In genomic region chr2:238505892-238506280, GRCh38 we compare ENCODE assay signal across 26 cellular contexts.
DNase-seq lines count a peak whose midpoint lies in the region; ATAC-seq, FAIRE-seq and TF ChIP-seq lines count a peak whose summit lies in the region.
"Had no signal": no experiment of that assay in that cellular context is flagged by ENCODE, and none has a peak within 500 bp of the region (broad histone marks: within the 10 kb centered on the region; RNA-seq: fewer than 3 reads in every experiment).

No MANE protein-coding gene starts in this region.

- WGBS in K562 (ENCODE audit: insufficient coverage, low coverage, missing lambda C conversion rate): 1% methylated on average over 9 of the region's 9 CpGs
- 78 to 88% (median 86%) methylated on average over 9 of the region's 9 CpGs for whole genome bisulfite sequencing in spleen, 5 donors
- 90 to 91% (median 90%) methylated on average over 9 of the region's 9 CpGs for WGBS in psoas muscle, 3 donors

- H3K4me1 Mint-ChIP-seq in T-helper 2 cell treated with Interferon-gamma antibody and Interleukin-4, amounts not matched to agents 5 μg/mL and 100 μg/mL, for 36 hours (ENCODE audit: low read depth): no peaks in the 10 kb centered on the region
- H3K4me1 Mint-ChIP-seq in activated CD4-positive, alpha-beta T cell treated with anti-CD3 and anti-CD28 coated beads, Interleukin-2, amount 10 ng/mL, durations not matched to agents 24 days and 14 days: no peaks in the 10 kb centered on the region

- no peaks in the 10 kb centered on the region for H3K27me3 Mint-ChIP-seq in T-helper 2 cell treated with Interferon-gamma antibody and Interleukin-4, amounts not matched to agents 5 μg/mL and 100 μg/mL, for 36 hours (ENCODE audit: low read depth)
- peaks cover 2% of the 10 kb centered on the region for H3K27me3 Mint-ChIP-seq in activated CD4-positive, alpha-beta T cell treated with anti-CD3 and anti-CD28 coated beads, Interleukin-2, amount 10 ng/mL, durations not matched to agents 24 days and 14 days

- no peak for TF ChIP-seq RAD21 in K562 (CRISPR knock-in tag; conservative IDR thresholded peaks at IDR 0.05 in 1 of 2, IDR thresholded peaks at IDR 0.05 in 1 of 2)

- peaks cover 0 to 5% of the 10 kb centered on the region in 2 experiments; a peak in 1 of 5 replicates for H3K4me1 ChIP-seq in K562 (replicated peaks in 1 of 2; ENCODE audit: control insufficient read depth in 2 of 2, insufficient read depth in 2 of 2, low read length in 2 of 2)
- no peaks in the 10 kb centered on the region for H3K4me1 ChIP-seq in spleen
- no peaks in the 10 kb centered on the region for H3K4me1 ChIP-seq in psoas muscle
- H3K4me1 ChIP-seq: HAP-1 had no signal

- CTCF ChIA-PET in K562 (lab: Yijun Ruan, JAX; ENCODE audit: low intra/inter-chr PET ratio): no interaction called here

- in situ Hi-C loops in K562 (cut with MboI): no loop called here

- H3K36me3 ChIP-seq in K562 (ENCODE audit: control insufficient read depth, insufficient read depth, low read length) (no peaks in the 10 kb centered on the region), spleen (no peaks in the 10 kb centered on the region), psoas muscle (ENCODE audit: insufficient read depth in 1 of 2, low read depth in 1 of 2) (no peaks in the 10 kb centered on the region)
- H3K36me3 ChIP-seq: HAP-1, SJCRH30 had no signal

- no peak for ATAC-seq in K562
- no peak for ATAC-seq in psoas muscle
- ATAC-seq: CD8-positive, alpha-beta T cell; GM23338; Panc1 had no signal

- BruUV-seq in K562 (replicated peaks; lab: Mats Ljungman, UMichigan): no TSS peak

- TF ChIP-seq CTCF in K562 (IDR thresholded peaks at IDR 0.05 in 2 of 3, conservative IDR thresholded peaks at IDR 0.05 in 1 of 3; ENCODE audit: insufficient read depth in 2 of 3, low read depth in 1 of 3, low read length in 3 of 3) (no peak), spleen (IDR thresholded peaks at IDR 0.05 in 8 of 11, conservative IDR thresholded peaks at IDR 0.05 in 3 of 11) (no peak), psoas muscle (IDR thresholded peaks at IDR 0.05) (no peak)

- H3K27ac Mint-ChIP-seq in T-helper 2 cell treated with Interferon-gamma antibody and Interleukin-4, amounts not matched to agents 5 μg/mL and 100 μg/mL, for 36 hours: no peak overlapping the region
- H3K27ac Mint-ChIP-seq in activated CD4-positive, alpha-beta T cell treated with anti-CD3 and anti-CD28 coated beads, Interleukin-2, amount 10 ng/mL, durations not matched to agents 24 days and 14 days: no peak overlapping the region
- H3K27ac Mint-ChIP-seq: CD8-positive, alpha-beta T cell; GM23338 had no signal

- no peak overlapping the region for H2AFZ ChIP-seq in K562 (ENCODE audit: low read depth, low read length)
- H2AFZ ChIP-seq: GM23338 had no signal

- H4K20me1 ChIP-seq in K562 (replicated peaks; ENCODE audit: control insufficient read depth, insufficient read depth, low read length): no peaks in the 10 kb centered on the region

- no peaks in the 10 kb centered on the region for H3K79me2 ChIP-seq in K562 (ENCODE audit: control insufficient read depth, insufficient read depth, low read length)

- H3K36me3 Mint-ChIP-seq in T-helper 2 cell treated with Interferon-gamma antibody and Interleukin-4, amounts not matched to agents 5 μg/mL and 100 μg/mL, for 36 hours (ENCODE audit: low read depth): no peaks in the 10 kb centered on the region
- no peaks in the 10 kb centered on the region for H3K36me3 Mint-ChIP-seq in activated CD4-positive, alpha-beta T cell treated with anti-CD3 and anti-CD28 coated beads, Interleukin-2, amount 10 ng/mL, durations not matched to agents 24 days and 14 days (ENCODE audit: low read depth)
- H3K36me3 Mint-ChIP-seq: CD8-positive, alpha-beta T cell had no signal

- H3K9me3 Mint-ChIP-seq in T-helper 2 cell treated with Interferon-gamma antibody and Interleukin-4, amounts not matched to agents 5 μg/mL and 100 μg/mL, for 36 hours: no peaks in the 10 kb centered on the region
- H3K9me3 Mint-ChIP-seq in activated CD4-positive, alpha-beta T cell treated with anti-CD3 and anti-CD28 coated beads, Interleukin-2, amount 10 ng/mL, durations not matched to agents 24 days and 14 days: no peaks in the 10 kb centered on the region
- H3K9me3 Mint-ChIP-seq: CD8-positive, alpha-beta T cell had no signal

- no peak for DNase-seq in T-helper 2 cell treated with Interferon-gamma antibody and Interleukin-4, amounts not matched to agents 5 μg/mL and 100 μg/mL, for 36 hours (ENCODE audit: low spot score)
- no peak for DNase-seq in T-helper 2 cell
- DNase-seq in D341Med (ENCODE audit: low spot score): peak; percentile 3
- DNase-seq in K562 (ENCODE audit: extremely low read depth in 1 of 4, low spot score in 3 of 4): no peak
- DNase-seq in spleen: peak; percentile 49
- DNase-seq in psoas muscle: no peak
- no peak for DNase-seq in NCI-H510A treated with DMSO at 0.1 percent for 48 hours (lab: John Stamatoyannopoulos, UW)
- no peak for DNase-seq in activated CD4-positive, alpha-beta T cell treated with anti-CD3 and anti-CD28 coated beads, Interleukin-2, amount 10 ng/mL, durations not matched to agents 24 days and 14 days
- DNase-seq: ACHN, C1 segment of cervical spinal cord, DMS153, KBM-7, NCI-H1092, NCI-H1436, NCI-H1930, NCI-H226, NCI-H524, NCI-H82 had no signal

- intact Hi-C loops in K562 (cut with micrococcal nuclease) (no loop called here), spleen (cut with DNase I; ENCODE audit: low total_unique reads) (no loop called here), psoas muscle (cut with DNase I) (no loop called here)
- intact Hi-C loops in activated CD4-positive, alpha-beta T cell treated with anti-CD3 and anti-CD28 coated beads, Interleukin-2, amount 10 ng/mL, durations not matched to agents 24 days and 14 days (cut with micrococcal nuclease): no loop called here

- no peak overlapping the region for H3K4me2 ChIP-seq in K562 (ENCODE audit: insufficient read depth, low read length)
- H3K4me2 ChIP-seq: GM23338 had no signal

- H3K9me3 ChIP-seq in K562 (replicated peaks; ENCODE audit: control insufficient read depth, insufficient read depth, low read depth, low read length) (no peaks in the 10 kb centered on the region), spleen (no peaks in the 10 kb centered on the region), psoas muscle (no peaks in the 10 kb centered on the region)
- H3K9me3 ChIP-seq: HAP-1, SJCRH30 had no signal

- TF ChIP-seq EP300 in K562 (IDR thresholded peaks at IDR 0.05; ENCODE audit: low read length): no peak

- FAIRE-seq in K562 (lab: Jason Lieb, UNC): no peak
- FAIRE-seq: G401.6, GM18507 had no signal

- H3K4me3 Mint-ChIP-seq in T-helper 2 cell treated with Interferon-gamma antibody and Interleukin-4, amounts not matched to agents 5 μg/mL and 100 μg/mL, for 36 hours: peak overlapping the region; percentile 4
- no peak overlapping the region for H3K4me3 Mint-ChIP-seq in activated CD4-positive, alpha-beta T cell treated with anti-CD3 and anti-CD28 coated beads, Interleukin-2, amount 10 ng/mL, durations not matched to agents 24 days and 14 days
- H3K4me3 Mint-ChIP-seq: CD8-positive, alpha-beta T cell; GM23338 had no signal

- H3K27ac ChIP-seq in K562 (ENCODE audit: extremely low read depth, low read depth, low read length) (no peak overlapping the region), spleen (no peak overlapping the region), psoas muscle (no peak overlapping the region)
- H3K27ac ChIP-seq: 22Rv1, SJCRH30 had no signal

- no peak overlapping the region for H3K9ac ChIP-seq in K562 (ENCODE audit: insufficient read depth in 1 of 2, low read depth in 2 of 2, low read length in 2 of 2)

- no peaks in the 10 kb centered on the region for H3K9me1 ChIP-seq in K562 (ENCODE audit: control insufficient read depth, insufficient read depth, low read length)

- H3K4me3 ChIP-seq in K562 (no peak overlapping the region), spleen (no peak overlapping the region), psoas muscle (no peak overlapping the region)
- H3K4me3 ChIP-seq: GM23338, HAP-1, SJCRH30 had no signal

- POLR2A ChIA-PET in K562 (lab: Yijun Ruan, JAX): no interaction called here

- H3K27me3 ChIP-seq in K562 (ENCODE audit: control insufficient read depth in 2 of 2, insufficient read depth in 2 of 2, low read length in 2 of 2): peaks cover 15 to 58% of the 10 kb centered on the region in 2 experiments
- H3K27me3 ChIP-seq in spleen (replicated peaks in 1 of 7): peaks cover 0 to under 1% (median 0%) of the 10 kb centered on the region in 7 donors
- H3K27me3 ChIP-seq in psoas muscle (ENCODE audit: insufficient read depth in 3 of 3, low read length in 2 of 3): peaks cover 0 to 3% (median 0%) of the 10 kb centered on the region in 3 donors

- TF ChIP-seq POLR2A in K562 (conservative IDR thresholded peaks at IDR 0.05) (no peak), spleen (IDR thresholded peaks at IDR 0.05) (no peak)

TF ChIP-seq in K562, 482 proteins besides CTCF, POLR2A, EP300 and RAD21:
- no peak for TF ChIP-seq FOXA1 (IDR thresholded peaks at IDR 0.05; ENCODE audit: borderline replicate concordance)
- 0 out of 4 replicates have a peak, but pooled peaks have one; percentile 12 to 13 for TF ChIP-seq NRF1 (conservative IDR thresholded peaks at IDR 0.05 in 1 of 2, IDR thresholded peaks at IDR 0.05 in 1 of 2)

Comparison
In these comparisons a context has a peak if more than half of its experiments do, and no peak if none do; other contexts are left out.
1. DNase-seq: peak in D341Med (single experiment) and spleen (single experiment); none in T-helper 2 cell treated with Interferon-gamma antibody and Interleukin-4, amounts not matched to agents 5 μg/mL and 100 μg/mL, for 36 hours (single experiment), T-helper 2 cell (0 of 5), K562 (0 of 4), psoas muscle (0 of 2), NCI-H510A treated with DMSO at 0.1 percent for 48 hours (single experiment) and activated CD4-positive, alpha-beta T cell treated with anti-CD3 and anti-CD28 coated beads, Interleukin-2, amount 10 ng/mL, durations not matched to agents 24 days and 14 days (single experiment).